8 cellular contexts compared by ENCODE assay signal in genomic region chr6:30752164-30752927, GRCh38. TPM values are rescaled to one million over a fixed set of nuclear protein-coding genes. Genes with fewer than 3 reads are reported as not detected.
A peak's percentile ranks its signal among the peaks of the same experiment; 100 is the strongest.
DNase-seq lines count a peak whose midpoint lies in the region; ATAC-seq and TF ChIP-seq lines count a peak whose summit lies in the region.

No MANE protein-coding gene starts in this region.

- DNase-seq in 8988T (peak; percentile 59), HS-27A (ENCODE audit: low read depth) (peak; percentile 99), adrenal gland (peak; percentile 95 to 100 (median 97)), right atrium auricular region (ENCODE audit: low spot score) (peak; percentile 98), skeletal muscle cell (ENCODE audit: low read depth) (peak; percentile 100), OCI-M2 (lab: John Stamatoyannopoulos, UW; ENCODE audit: unreplicated experiment) (no peak)

- intact Hi-C loops in adrenal gland (cut with DNase I), result no loop called here

- no peak overlapping the region for H3K4me3 ChIP-seq in adrenal gland
- H3K4me3 ChIP-seq in right atrium auricular region, result no peak overlapping the region
- H3K4me3 ChIP-seq in skeletal muscle cell (ENCODE audit: low read depth, low read length), result no peak overlapping the region

- peaks cover 17 to 28% of the 10 kb centered on the region in 2 donors for H3K4me1 ChIP-seq in adrenal gland (replicated peaks in 1 of 2)
- H3K4me1 ChIP-seq in right atrium auricular region, result peaks cover 0 to 45% of the 10 kb centered on the region in 2 donors

- H3K9me3 ChIP-seq in adrenal gland (replicated peaks in 1 of 3), result no peaks in the 10 kb centered on the region
- no peaks in the 10 kb centered on the region for H3K9me3 ChIP-seq in right atrium auricular region

- H3K27ac ChIP-seq in adrenal gland, result peak overlapping the region; percentile 83 to 96 (median 90)
- peak overlapping the region; percentile 87 to 98 for H3K27ac ChIP-seq in right atrium auricular region

- WGBS in adrenal gland, 4 donors, result 16 to 41% (median 21%) methylated on average over 6 to 12 of the region's 12 CpGs

- TF ChIP-seq POLR2A in adrenal gland (IDR thresholded peaks at IDR 0.05), result peak in 1 of 2 donors; percentile 69

- ATAC-seq in GM18909 (IDR thresholded peaks at IDR 0.05; ENCODE audit: poor library complexity, unreplicated experiment), result no peak
- ATAC-seq in HG03521 (IDR thresholded peaks at IDR 0.05; ENCODE audit: unreplicated experiment), result no peak

- no peaks in the 10 kb centered on the region for H3K27me3 ChIP-seq in adrenal gland
- H3K27me3 ChIP-seq in right atrium auricular region, result no peaks in the 10 kb centered on the region

- H3K36me3 ChIP-seq in adrenal gland (replicated peaks in 1 of 2) (no peaks in the 10 kb centered on the region), right atrium auricular region (no peaks in the 10 kb centered on the region)

- TF ChIP-seq CTCF in adrenal gland (IDR thresholded peaks at IDR 0.05) (peak in 1 of 6 experiments; percentile 17), right atrium auricular region (IDR thresholded peaks at IDR 0.05) (peak in 1 of 2 donors; percentile 19)

RNA-seq across cellular contexts. Expression of gene IER3, which starts 8.0 kb away (rescaled TPM):
- 10 to 100 TPM in 7 of 8 donors, 1 to 10 TPM in 1; 4.0 to 66.2 (median 43.1) TPM for total RNA-seq in adrenal gland
- 100 to 1,000 TPM in 1 of 3 donors, 10 to 100 TPM in 2; 10.3 to 136 (median 49.1) TPM for polyA plus RNA-seq in adrenal gland
- 100 to 1,000 TPM in 1 of 2 donors, 10 to 100 TPM in 1; 43.6 to 144 TPM for total RNA-seq in right atrium auricular region

RNA-seq across cellular contexts. Expression of gene FLOT1, which starts 9.9 kb away (rescaled TPM):
- total RNA-seq in adrenal gland (100 to 1,000 TPM; 237 to 449 (median 339) TPM), right atrium auricular region (100 to 1,000 TPM; 157 to 167 TPM)
- 100 to 1,000 TPM; 390 to 599 (median 411) TPM for polyA plus RNA-seq in adrenal gland

RNA-seq across cellular contexts. Expression of gene TUBB, which starts 32.2 kb away (rescaled TPM):
- 100 to 1,000 TPM in 7 of 8 donors, 10 to 100 TPM in 1; 90.3 to 439 (median 214) TPM for total RNA-seq in adrenal gland
- polyA plus RNA-seq in adrenal gland, result 100 to 1,000 TPM; 107 to 473 (median 177) TPM
- 100 to 1,000 TPM; 121 to 236 TPM for total RNA-seq in right atrium auricular region

RNA-seq across cellular contexts. Expression of gene MDC1, which starts 35.3 kb away (rescaled TPM):
- total RNA-seq in adrenal gland (10 to 100 TPM in 5 of 8 donors, 1 to 10 TPM in 3; 2.8 to 27.6 (median 18.4) TPM), right atrium auricular region (10 to 100 TPM in 1 of 2 donors, 1 to 10 TPM in 1; 6.7 to 12.3 TPM)
- 10 to 100 TPM; 16.8 to 26.9 (median 21.0) TPM for polyA plus RNA-seq in adrenal gland
